ENCODE assay signal across 8 cellular contexts in the genomic region with DNA sequence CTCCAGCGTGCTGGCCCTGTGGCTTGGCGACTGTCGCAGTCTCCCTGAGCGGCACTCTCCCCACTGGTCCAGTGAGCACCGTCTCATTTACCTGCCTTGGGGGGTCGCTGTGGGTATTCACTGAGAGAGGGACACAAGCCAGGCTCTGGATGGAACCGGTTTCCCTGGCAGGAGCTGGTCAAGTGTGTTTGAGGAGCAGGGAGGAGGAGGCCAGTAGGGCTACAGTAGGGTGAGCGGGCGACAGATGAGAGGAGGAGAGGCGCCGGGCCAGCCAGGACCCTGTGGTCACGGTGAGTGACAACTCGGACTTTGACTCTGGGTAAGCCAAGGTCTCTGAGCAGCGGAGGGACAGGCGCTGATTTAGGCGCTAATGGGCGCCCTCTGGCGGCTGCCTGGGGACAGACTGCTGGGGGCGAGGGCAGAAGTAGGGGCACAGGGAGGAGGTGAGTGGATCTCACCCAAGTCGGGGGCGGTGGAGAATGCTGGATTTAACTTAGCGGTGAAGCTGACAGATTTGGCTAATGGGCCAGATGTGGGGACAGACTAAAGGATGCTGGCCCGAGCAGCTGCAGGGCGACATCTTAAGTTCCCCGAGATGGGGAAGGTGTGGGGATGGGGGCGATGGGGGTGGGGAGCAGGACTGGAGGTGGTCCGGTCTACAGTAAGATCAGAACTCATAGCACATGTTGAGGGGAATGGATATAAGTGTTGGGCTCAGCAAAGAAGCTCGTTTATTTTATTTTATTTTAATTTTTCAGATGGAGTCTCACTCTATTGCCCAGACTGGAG. TPM values are rescaled to one million over a fixed set of nuclear protein-coding genes. Genes with fewer than 3 reads are reported as not detected.
DNase-seq lines count a peak whose midpoint lies in the region; ATAC-seq and TF ChIP-seq lines count a peak whose summit lies in the region.

No MANE protein-coding gene starts in this region.

- ATAC-seq in activated CD8-positive, alpha-beta memory T cell treated with anti-CD3 and anti-CD28 coated beads, Interleukin-2, amount 10 ng/mL, durations not matched to agents 7 days and 5 days: no peak
- ATAC-seq in GM21619 (IDR thresholded peaks at IDR 0.05; ENCODE audit: unreplicated experiment): no peak

- H3K4me3 Mint-ChIP-seq in activated CD8-positive, alpha-beta memory T cell treated with anti-CD3 and anti-CD28 coated beads, Interleukin-2, amount 10 ng/mL, durations not matched to agents 7 days and 5 days: no peak overlapping the region
- H3K4me3 Mint-ChIP-seq in endothelial cell (ENCODE audit: unreplicated experiment): peak overlapping the region; percentile 70

- H3K36me3 ChIP-seq in BE2C: 0 out of 2 replicates have a peak, but pooled peaks cover 5% of the 10 kb centered on the region
- peaks cover 22 to 38% of the 10 kb centered on the region in 2 experiments for H3K36me3 ChIP-seq in HEK293 (ENCODE audit: control insufficient read depth in 2 of 2, insufficient read depth in 1 of 2, low read length in 2 of 2)

- TF ChIP-seq CTCF in BE2C (IDR thresholded peaks at IDR 0.05; ENCODE audit: low read depth, low read length) (peak; percentile 88), HEK293 (tag by site-specific recombination; IDR thresholded peaks at IDR 0.05) (peak; percentile 98), endothelial cell (IDR thresholded peaks at IDR 0.05; ENCODE audit: unreplicated experiment) (peak; percentile 73)

- peak overlapping the region; percentile 11 for H3K27ac ChIP-seq in HEK293 (ENCODE audit: extremely low read depth, low read depth, low read length)

- H3K27me3 ChIP-seq in BE2C: no peaks in the 10 kb centered on the region

- DNase-seq in BE2C (peak; percentile 88), NOMO-1 (lab: John Stamatoyannopoulos, UW; ENCODE audit: unreplicated experiment in 2 of 2) (peak; percentile 54 to 65), endothelial cell (ENCODE audit: low spot score) (peak; percentile 90), midbrain (lab: John Stamatoyannopoulos, UW) (peak; percentile 76)
- peak; percentile 81 for DNase-seq in activated CD8-positive, alpha-beta memory T cell treated with anti-CD3 and anti-CD28 coated beads, Interleukin-2, amount 10 ng/mL, durations not matched to agents 7 days and 5 days
- peak; percentile 64 for DNase-seq in stimulated activated CD8-positive, alpha-beta memory T cell treated with anti-CD3 and anti-CD28 coated beads, Interleukin-4, amount 100 ng/mL, for 24 hours (ENCODE audit: low read depth)

- H3K27me3 Mint-ChIP-seq in activated CD8-positive, alpha-beta memory T cell treated with anti-CD3 and anti-CD28 coated beads, Interleukin-2, amount 10 ng/mL, durations not matched to agents 7 days and 5 days: no peaks in the 10 kb centered on the region
- peaks cover 8% of the 10 kb centered on the region for H3K27me3 Mint-ChIP-seq in endothelial cell (ENCODE audit: unreplicated experiment)

- CTCF ChIA-PET in HEK293 (lab: Yijun Ruan, JAX): interaction anchor here (0.5 to 4.7 kb wide), 53 partner anchors 8 to 528 kb away, joined by 3 to 59 read pairs (median 4); partner anchors contain the start of genes FUZ, RRAS and SCAF1
- CTCF ChIA-PET in activated CD8-positive, alpha-beta memory T cell treated with anti-CD3 and anti-CD28 coated beads, Interleukin-2, amount 10 ng/mL, durations not matched to agents 7 days and 5 days (lab: Charles Lee): interaction anchor here (0.6 to 3.6 kb wide), 19 partner anchors 9 to 202 kb away, joined by 3 to 21 read pairs (median 4); partner anchors contain the start of genes NOSIP and RRAS

- POLR2A ChIA-PET in HEK293 (lab: Yijun Ruan, JAX): interaction anchor here (0.6 to 1.6 kb wide), 4 partner anchors 29 to 126 kb away, joined by 3 to 8 read pairs (median 4); partner anchors contain the start of gene NOSIP

- H3K4me1 Mint-ChIP-seq in activated CD8-positive, alpha-beta memory T cell treated with anti-CD3 and anti-CD28 coated beads, Interleukin-2, amount 10 ng/mL, durations not matched to agents 7 days and 5 days: peaks cover 17% of the 10 kb centered on the region
- H3K4me1 Mint-ChIP-seq in endothelial cell (ENCODE audit: unreplicated experiment): peaks cover 13% of the 10 kb centered on the region

- no peaks in the 10 kb centered on the region for H3K9me3 Mint-ChIP-seq in activated CD8-positive, alpha-beta memory T cell treated with anti-CD3 and anti-CD28 coated beads, Interleukin-2, amount 10 ng/mL, durations not matched to agents 7 days and 5 days (ENCODE audit: low read depth)
- H3K9me3 Mint-ChIP-seq in endothelial cell (ENCODE audit: unreplicated experiment): no peaks in the 10 kb centered on the region

- H3K27ac Mint-ChIP-seq in activated CD8-positive, alpha-beta memory T cell treated with anti-CD3 and anti-CD28 coated beads, Interleukin-2, amount 10 ng/mL, durations not matched to agents 7 days and 5 days: peak overlapping the region; percentile 4
- peak overlapping the region; percentile 20 for H3K27ac Mint-ChIP-seq in endothelial cell (ENCODE audit: unreplicated experiment)

- H3K4me3 ChIP-seq in BE2C (ENCODE audit: low read depth, low read length): peak overlapping the region; percentile 58
- peak overlapping the region; percentile 18 for H3K4me3 ChIP-seq in HEK293 (ENCODE audit: low read depth, low read length)

- peaks cover 6% of the 10 kb centered on the region for H3K36me3 Mint-ChIP-seq in activated CD8-positive, alpha-beta memory T cell treated with anti-CD3 and anti-CD28 coated beads, Interleukin-2, amount 10 ng/mL, durations not matched to agents 7 days and 5 days
- H3K36me3 Mint-ChIP-seq in endothelial cell (ENCODE audit: low read depth, unreplicated experiment): peaks cover 10% of the 10 kb centered on the region

- H3K4me1 ChIP-seq in BE2C: no peaks in the 10 kb centered on the region
- H3K4me1 ChIP-seq in HEK293 (ENCODE audit: control insufficient read depth, insufficient read depth, low read length): peaks cover 6% of the 10 kb centered on the region

- H3K9me3 ChIP-seq in BE2C (no peaks in the 10 kb centered on the region), HEK293 (ENCODE audit: control insufficient read depth, insufficient read depth, low read depth, low read length) (no peaks in the 10 kb centered on the region)

TF ChIP-seq in HEK293, 187 proteins besides CTCF, POLR2A, EP300 and RAD21 (continues in another document):
- no peak for TF ChIP-seq ZNF155 (tag by site-specific recombination; IDR thresholded peaks at IDR 0.05)
- no peak for TF ChIP-seq ZNF341 (tag by site-specific recombination; IDR thresholded peaks at IDR 0.05; ENCODE audit: low read depth)
- no peak for TF ChIP-seq ZNF548 (tag by site-specific recombination; IDR thresholded peaks at IDR 0.05)
- TF ChIP-seq, protein P1, sequence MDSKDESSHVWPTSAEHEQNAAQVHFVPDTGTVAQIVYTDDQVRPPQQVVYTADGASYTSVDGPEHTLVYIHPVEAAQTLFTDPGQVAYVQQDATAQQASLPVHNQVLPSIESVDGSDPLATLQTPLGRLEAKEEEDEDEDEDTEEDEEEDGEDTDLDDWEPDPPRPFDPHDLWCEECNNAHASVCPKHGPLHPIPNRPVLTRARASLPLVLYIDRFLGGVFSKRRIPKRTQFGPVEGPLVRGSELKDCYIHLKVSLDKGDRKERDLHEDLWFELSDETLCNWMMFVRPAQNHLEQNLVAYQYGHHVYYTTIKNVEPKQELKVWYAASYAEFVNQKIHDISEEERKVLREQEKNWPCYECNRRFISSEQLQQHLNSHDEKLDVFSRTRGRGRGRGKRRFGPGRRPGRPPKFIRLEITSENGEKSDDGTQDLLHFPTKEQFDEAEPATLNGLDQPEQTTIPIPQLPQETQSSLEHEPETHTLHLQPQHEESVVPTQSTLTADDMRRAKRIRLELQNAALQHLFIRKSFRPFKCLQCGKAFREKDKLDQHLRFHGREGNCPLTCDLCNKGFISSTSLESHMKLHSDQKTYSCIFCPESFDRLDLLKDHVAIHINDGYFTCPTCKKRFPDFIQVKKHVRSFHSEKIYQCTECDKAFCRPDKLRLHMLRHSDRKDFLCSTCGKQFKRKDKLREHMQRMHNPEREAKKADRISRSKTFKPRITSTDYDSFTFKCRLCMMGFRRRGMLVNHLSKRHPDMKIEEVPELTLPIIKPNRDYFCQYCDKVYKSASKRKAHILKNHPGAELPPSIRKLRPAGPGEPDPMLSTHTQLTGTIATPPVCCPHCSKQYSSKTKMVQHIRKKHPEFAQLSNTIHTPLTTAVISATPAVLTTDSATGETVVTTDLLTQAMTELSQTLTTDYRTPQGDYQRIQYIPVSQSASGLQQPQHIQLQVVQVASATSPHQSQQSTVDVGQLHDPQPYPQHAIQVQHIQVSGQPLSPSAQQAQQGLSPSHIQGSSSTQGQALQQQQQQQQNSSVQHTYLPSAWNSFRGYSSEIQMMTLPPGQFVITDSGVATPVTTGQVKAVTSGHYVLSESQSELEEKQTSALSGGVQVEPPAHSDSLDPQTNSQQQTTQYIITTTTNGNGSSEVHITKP (tag by site-specific recombination; IDR thresholded peaks at IDR 0.05): peak; percentile 74
- TF ChIP-seq ZSCAN23 (tag by site-specific recombination; IDR thresholded peaks at IDR 0.05): no peak
- no peak for TF ChIP-seq ZBTB20 (tag by site-specific recombination; IDR thresholded peaks at IDR 0.05)
- TF ChIP-seq ZNF843 (tag by site-specific recombination; IDR thresholded peaks at IDR 0.05): peak; percentile 50; the same call in 1 of the 2 replicates
- no peak for TF ChIP-seq ZNF426 (tag by site-specific recombination; IDR thresholded peaks at IDR 0.05)

RNA-seq across cellular contexts. Expression of gene PRMT1, which starts 4.7 kb away (rescaled TPM):
- 665 TPM for polyA plus RNA-seq in BE2C (2012; ENCODE audit: insufficient read depth, insufficient read length, low read depth)
- 100 to 1,000 TPM; 145 to 257 TPM for total RNA-seq in activated CD8-positive, alpha-beta memory T cell treated with anti-CD3 and anti-CD28 coated beads, Interleukin-2, amount 10 ng/mL, durations not matched to agents 7 days and 5 days
- 175 TPM for total RNA-seq in endothelial cell (ENCODE audit: unreplicated experiment)

RNA-seq across cellular contexts. Expression of gene BCL2L12, which starts 6.6 kb away (rescaled TPM):
- polyA plus RNA-seq in BE2C (2012; ENCODE audit: insufficient read depth, insufficient read length, low read depth): 9.4 TPM
- 10 to 100 TPM; 90.6 to 94.5 TPM for total RNA-seq in activated CD8-positive, alpha-beta memory T cell treated with anti-CD3 and anti-CD28 coated beads, Interleukin-2, amount 10 ng/mL, durations not matched to agents 7 days and 5 days
- 50.1 TPM for total RNA-seq in endothelial cell (ENCODE audit: unreplicated experiment)

RNA-seq across cellular contexts. Expression of gene IRF3, which starts 6.7 kb away (rescaled TPM):
- polyA plus RNA-seq in BE2C (2012; ENCODE audit: insufficient read depth, insufficient read length, low read depth): 57.1 TPM
- total RNA-seq in activated CD8-positive, alpha-beta memory T cell treated with anti-CD3 and anti-CD28 coated beads, Interleukin-2, amount 10 ng/mL, durations not matched to agents 7 days and 5 days: 100 to 1,000 TPM; 159 to 170 TPM
- 76.1 TPM for total RNA-seq in endothelial cell (ENCODE audit: unreplicated experiment)

RNA-seq across cellular contexts. Expression of gene ADM5, which starts 17.1 kb away (rescaled TPM):
- polyA plus RNA-seq in BE2C (2012; ENCODE audit: insufficient read depth, insufficient read length, low read depth): 3.8 TPM
- 1 to 10 TPM; 2.7 to 3.5 TPM for total RNA-seq in activated CD8-positive, alpha-beta memory T cell treated with anti-CD3 and anti-CD28 coated beads, Interleukin-2, amount 10 ng/mL, durations not matched to agents 7 days and 5 days
- 5.3 TPM for total RNA-seq in endothelial cell (ENCODE audit: unreplicated experiment)

RNA-seq across cellular contexts. Expression of gene CPT1C, which starts 18.6 kb away (rescaled TPM):
- 45.4 TPM for polyA plus RNA-seq in BE2C (2012; ENCODE audit: insufficient read depth, insufficient read length, low read depth)
- total RNA-seq in activated CD8-positive, alpha-beta memory T cell treated with anti-CD3 and anti-CD28 coated beads, Interleukin-2, amount 10 ng/mL, durations not matched to agents 7 days and 5 days: 1 to 10 TPM; 1.6 TPM
- total RNA-seq in endothelial cell (ENCODE audit: unreplicated experiment): 94.1 TPM
